12 cellular contexts compared by ENCODE assay signal in genomic region chr12:59040651-59041050, GRCh38.
DNase-seq lines count a peak whose midpoint lies in the region; ATAC-seq and TF ChIP-seq lines count a peak whose summit lies in the region.
"Had no signal": no experiment of that assay in that cellular context is flagged by ENCODE, and none has a peak within 500 bp of the region (broad histone marks: within the 10 kb centered on the region; RNA-seq: fewer than 3 reads in every experiment).

No MANE protein-coding gene starts in this region.

- no peaks in the 10 kb centered on the region for H3K36me3 Mint-ChIP-seq in glutamatergic neuron (ENCODE audit: unreplicated experiment)

- no peak overlapping the region for H3K27ac Mint-ChIP-seq in glutamatergic neuron (ENCODE audit: unreplicated experiment)

- H3K27me3 ChIP-seq in mesenchymal stem cell (ENCODE audit: control insufficient read depth in 1 of 2, insufficient read depth in 1 of 2, low read length in 2 of 2), result no peaks in the 10 kb centered on the region
- H3K27me3 ChIP-seq: tibial nerve had no signal

- DNase-seq in NCI-H748 (lab: John Stamatoyannopoulos, UW; ENCODE audit: unreplicated experiment) (peak; percentile 16), NCI-H748 treated with DMSO at 0.1 percent for 48 hours (lab: John Stamatoyannopoulos, UW) (no peak), cardiac fibroblast (ENCODE audit: low read depth in 2 of 2) (peak; percentile 64 to 86), mesenchymal stem cell (peak; percentile 84), NCI-H187 treated with DMSO at 0.1 percent for 48 hours (lab: John Stamatoyannopoulos, UW) (no peak), glutamatergic neuron (no peak)
- DNase-seq: activated gamma-delta T cell treated with Interleukin-2 at 50 U/mL for 16 hours; NCI-H1092 treated with DMSO at 0.1 percent for 48 hours; stimulated activated CD4-positive, alpha-beta T cell treated with anti-CD3 and anti-CD28 coated beads, Interleukin-12 subunit alpha, Interleukin-12 subunit beta, amount 100 ng/mL, for 4 hours had no signal

- H2BK15ac ChIP-seq in mesenchymal stem cell (ENCODE audit: low read depth, poor library complexity, severe bottlenecking), result no peak overlapping the region

- H3K4me2 ChIP-seq in mesenchymal stem cell (ENCODE audit: low read length, poor library complexity, severe bottlenecking), result no peak overlapping the region

- H3K4me3 ChIP-seq in cardiac fibroblast (replicated peaks in 1 of 2; ENCODE audit: low read depth in 2 of 2, low read length in 2 of 2) (no peak overlapping the region), mesenchymal stem cell (ENCODE audit: insufficient read depth in 1 of 2, low read depth in 1 of 2, low read length in 2 of 2) (peak overlapping the region in 1 of 2 experiments; percentile 52)
- H3K4me3 ChIP-seq: tibial nerve had no signal

- no peak overlapping the region for H3K4me3 Mint-ChIP-seq in glutamatergic neuron (ENCODE audit: unreplicated experiment)

- no peaks in the 10 kb centered on the region for H3K36me3 ChIP-seq in mesenchymal stem cell (ENCODE audit: control insufficient read depth in 1 of 2, insufficient read depth in 2 of 2, low read depth in 1 of 2, low read length in 2 of 2)
- H3K36me3 ChIP-seq: tibial nerve had no signal

- no peaks in the 10 kb centered on the region for H3K9me3 ChIP-seq in mesenchymal stem cell (ENCODE audit: control insufficient read depth, low read length)
- H3K9me3 ChIP-seq: tibial nerve had no signal

- no peaks in the 10 kb centered on the region for H3K4me1 Mint-ChIP-seq in glutamatergic neuron (ENCODE audit: low read depth, unreplicated experiment)

- no peak overlapping the region for H2AFZ ChIP-seq in mesenchymal stem cell (ENCODE audit: low read depth, low read length)

- no peak overlapping the region for H3K4ac ChIP-seq in mesenchymal stem cell (ENCODE audit: low read depth in 1 of 2, low read length in 2 of 2)

- H4K8ac ChIP-seq in mesenchymal stem cell (ENCODE audit: low read length), result no peak overlapping the region

- peaks cover 2% of the 10 kb centered on the region for H3K79me1 ChIP-seq in mesenchymal stem cell (replicated peaks; ENCODE audit: low read length, poor library complexity, severe bottlenecking)

- H2BK12ac ChIP-seq in mesenchymal stem cell (ENCODE audit: low read length in 2 of 2), result peak overlapping the region in 1 of 2 experiments; percentile 69

- no peaks in the 10 kb centered on the region for H3K27me3 Mint-ChIP-seq in glutamatergic neuron (ENCODE audit: unreplicated experiment)

- H3K23ac ChIP-seq in mesenchymal stem cell (ENCODE audit: low read length in 2 of 2), result no peak overlapping the region

- TF ChIP-seq CTCF in cardiac fibroblast (IDR thresholded peaks at IDR 0.05; ENCODE audit: low read depth, low read length), result no peak
- no peak for TF ChIP-seq CTCF in glutamatergic neuron (IDR thresholded peaks at IDR 0.05; ENCODE audit: partially characterized antibody, unreplicated experiment)

- peak overlapping the region; percentile 48 to 81 for H3K18ac ChIP-seq in mesenchymal stem cell (ENCODE audit: low read depth in 1 of 2, low read length in 2 of 2)

- H3K4me1 ChIP-seq in mesenchymal stem cell (ENCODE audit: control insufficient read depth, insufficient read depth, low read depth, low read length), result peaks cover 4% of the 10 kb centered on the region

- peak overlapping the region; percentile 81 for H3K9ac ChIP-seq in mesenchymal stem cell (ENCODE audit: low read length)

- no peak overlapping the region for H3K14ac ChIP-seq in mesenchymal stem cell (ENCODE audit: low read length in 2 of 2)

- H2AK5ac ChIP-seq in mesenchymal stem cell (ENCODE audit: low read length, severe bottlenecking), result peak overlapping the region; percentile 93

- peak overlapping the region; percentile 100 for H3K27ac ChIP-seq in mesenchymal stem cell (ENCODE audit: low read length, poor library complexity, severe bottlenecking)

- H2BK5ac ChIP-seq in mesenchymal stem cell (ENCODE audit: low read depth, low read length, poor library complexity, severe bottlenecking), result peak overlapping the region; percentile 93

- H3K9me3 Mint-ChIP-seq in glutamatergic neuron (ENCODE audit: unreplicated experiment), result no peaks in the 10 kb centered on the region

- H2BK120ac ChIP-seq in mesenchymal stem cell (ENCODE audit: low read depth, low read length), result no peak overlapping the region

- 48% methylated on average over 1 of the region's 1 CpG for WGBS in mesenchymal stem cell

- ATAC-seq in HG03565 (IDR thresholded peaks at IDR 0.05; ENCODE audit: unreplicated experiment) (no peak), HG02798 (IDR thresholded peaks at IDR 0.05; ENCODE audit: poor library complexity, unreplicated experiment) (no peak)

- no peak overlapping the region for H4K91ac ChIP-seq in mesenchymal stem cell (ENCODE audit: low read length)

Comparison
In these comparisons a context has a peak if more than half of its experiments do, and no peak if none do; other contexts are left out.
1. DNase-seq: peak in NCI-H748 (single experiment), cardiac fibroblast (2 of 2) and mesenchymal stem cell (single experiment); none in NCI-H748 treated with DMSO at 0.1 percent for 48 hours (single experiment), NCI-H187 treated with DMSO at 0.1 percent for 48 hours (single experiment) and glutamatergic neuron (single experiment).